In genomic region chr4:19566041-19566440, GRCh38 we compare ENCODE assay signal across 5 cellular contexts.
"Had no signal": no experiment of that assay in that cellular context is flagged by ENCODE, and none has a peak within 500 bp of the region (broad histone marks: within the 10 kb centered on the region; RNA-seq: fewer than 3 reads in every experiment).

No MANE protein-coding gene starts in this region.

- DNase-seq: H9, HCEC 1CT, KBM-7 had no signal

- ATAC-seq: GM23338, HepG2 had no signal
